1 cellular context compared by ENCODE assay signal in the genomic region with DNA sequence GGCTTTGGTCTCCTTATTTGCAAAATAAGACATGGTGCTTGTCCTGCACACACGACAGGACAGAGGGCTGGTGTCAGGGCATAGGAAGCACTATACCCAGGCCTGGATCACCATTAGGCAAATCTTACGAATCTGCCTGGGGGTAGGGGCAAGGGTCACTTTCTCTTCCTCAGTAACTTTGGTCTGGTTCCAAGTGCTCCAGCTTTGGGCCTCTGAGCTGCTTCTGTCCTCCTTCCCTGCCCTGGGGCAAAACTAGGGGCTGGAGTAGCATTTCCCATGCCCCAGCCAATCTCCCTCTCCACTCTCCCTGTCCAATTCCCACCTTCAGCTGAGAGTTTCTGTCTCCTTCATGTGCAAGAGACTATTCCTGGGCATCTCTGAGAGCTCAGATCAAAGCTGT.
TF ChIP-seq lines count a peak whose summit lies in the region.

No MANE protein-coding gene starts in this region.

TF ChIP-seq in H1, 55 proteins besides CTCF, POLR2A, EP300 and RAD21:
- TF ChIP-seq SAP30 (IDR thresholded peaks at IDR 0.05; ENCODE audit: insufficient read depth, insufficient replicate concordance, low read length) (no peak), NRF1 (IDR thresholded peaks at IDR 0.05; ENCODE audit: low read depth, low read length) (no peak), CEBPB (IDR thresholded peaks at IDR 0.05; ENCODE audit: low read depth, low read length) (no peak), HDAC2 (IDR thresholded peaks at IDR 0.05; ENCODE audit: borderline replicate concordance in 1 of 2, low read depth in 2 of 2, low read length in 2 of 2) (no peak), ATF3 (IDR thresholded peaks at IDR 0.05; ENCODE audit: insufficient read depth, low read depth, low read length) (no peak), TEAD4 (IDR thresholded peaks at IDR 0.05; ENCODE audit: low read depth, low read length) (no peak), SP2 (IDR thresholded peaks at IDR 0.05; ENCODE audit: low read length) (no peak), RNF2 (IDR thresholded peaks at IDR 0.05; ENCODE audit: borderline replicate concordance, low read depth, low read length, missing control alignments, poor library complexity, severe bottlenecking) (no peak), BRCA1 (IDR thresholded peaks at IDR 0.05; ENCODE audit: low read depth, low read length) (no peak), RBBP5 (IDR thresholded peaks at IDR 0.05; ENCODE audit: borderline replicate concordance, low read depth, low read length) (no peak), HDAC6 (IDR thresholded peaks at IDR 0.05; ENCODE audit: low read depth, low read length) (no peak), CBX8 (IDR thresholded peaks at IDR 0.05; ENCODE audit: borderline replicate concordance, low read depth, low read length) (no peak), CREB1 (IDR thresholded peaks at IDR 0.05) (no peak), USF2 (IDR thresholded peaks at IDR 0.05; ENCODE audit: low read length) (no peak)
- TF ChIP-seq, protein P1, sequence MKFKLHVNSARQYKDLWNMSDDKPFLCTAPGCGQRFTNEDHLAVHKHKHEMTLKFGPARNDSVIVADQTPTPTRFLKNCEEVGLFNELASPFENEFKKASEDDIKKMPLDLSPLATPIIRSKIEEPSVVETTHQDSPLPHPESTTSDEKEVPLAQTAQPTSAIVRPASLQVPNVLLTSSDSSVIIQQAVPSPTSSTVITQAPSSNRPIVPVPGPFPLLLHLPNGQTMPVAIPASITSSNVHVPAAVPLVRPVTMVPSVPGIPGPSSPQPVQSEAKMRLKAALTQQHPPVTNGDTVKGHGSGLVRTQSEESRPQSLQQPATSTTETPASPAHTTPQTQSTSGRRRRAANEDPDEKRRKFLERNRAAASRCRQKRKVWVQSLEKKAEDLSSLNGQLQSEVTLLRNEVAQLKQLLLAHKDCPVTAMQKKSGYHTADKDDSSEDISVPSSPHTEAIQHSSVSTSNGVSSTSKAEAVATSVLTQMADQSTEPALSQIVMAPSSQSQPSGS (IDR thresholded peaks at IDR 0.05; ENCODE audit: low read length): no peak
